Comparison of ENCODE assay signal across 1 cellular context in the genomic region with DNA sequence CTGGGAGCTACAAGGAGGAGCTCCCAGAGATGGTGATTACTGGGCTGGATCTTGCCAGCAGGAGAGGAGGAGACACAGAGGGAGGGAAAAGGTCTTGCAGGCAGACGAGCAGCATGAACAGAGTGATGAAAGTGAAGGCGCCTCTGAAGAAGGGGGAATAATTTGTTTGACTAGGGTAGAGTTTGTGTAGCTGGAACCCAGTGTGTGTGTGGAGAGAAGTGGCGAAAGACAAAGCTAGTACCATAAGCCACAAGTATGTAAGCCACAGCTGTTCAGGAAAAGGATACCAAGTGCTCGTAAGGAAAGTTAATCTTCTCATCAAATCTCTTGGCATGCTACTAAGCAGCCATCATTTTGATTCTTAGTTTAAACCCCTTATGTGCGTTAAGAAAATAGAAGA.
TF ChIP-seq lines count a peak whose summit lies in the region.

No MANE protein-coding gene starts in this region.

TF ChIP-seq in SK-N-SH, 30 proteins besides CTCF, POLR2A, EP300 and RAD21 (continued from another document):
- TF ChIP-seq NFIC (IDR thresholded peaks at IDR 0.05; ENCODE audit: borderline replicate concordance) (no peak), JUND (IDR thresholded peaks at IDR 0.05) (no peak)
